Comparison of ENCODE assay signal across 1 cellular context in the genomic region with DNA sequence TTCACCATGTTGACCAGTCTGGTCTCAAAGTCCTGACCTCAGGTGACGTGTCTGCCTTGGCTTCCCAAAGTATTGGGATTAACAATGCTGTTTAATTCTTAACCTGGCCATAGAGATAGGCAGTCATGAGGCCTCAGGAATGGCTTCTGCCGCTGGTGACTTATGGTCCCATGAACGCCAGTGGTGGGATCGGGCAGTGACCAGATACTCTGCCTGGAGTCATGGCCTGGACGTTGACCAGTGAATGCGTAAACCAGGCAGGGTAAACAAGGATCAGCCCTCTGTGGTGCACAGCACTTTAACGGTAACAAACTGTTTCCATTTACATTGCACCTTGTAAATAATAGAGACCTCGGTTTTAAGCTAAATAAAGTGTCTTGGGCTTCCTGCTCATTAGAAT.
TF ChIP-seq lines count a peak whose summit lies in the region.

No MANE protein-coding gene starts in this region.

TF ChIP-seq in SK-N-SH treated with all-trans-retinoic acid at 6 μM for 48 hours, 23 proteins besides CTCF, POLR2A, EP300 and RAD21 (continued from another document):
- no peak for TF ChIP-seq ARNTL (CRISPR knock-in tag; IDR thresholded peaks at IDR 0.05; ENCODE audit: borderline replicate concordance, low read depth)
- TF ChIP-seq, protein P1, sequence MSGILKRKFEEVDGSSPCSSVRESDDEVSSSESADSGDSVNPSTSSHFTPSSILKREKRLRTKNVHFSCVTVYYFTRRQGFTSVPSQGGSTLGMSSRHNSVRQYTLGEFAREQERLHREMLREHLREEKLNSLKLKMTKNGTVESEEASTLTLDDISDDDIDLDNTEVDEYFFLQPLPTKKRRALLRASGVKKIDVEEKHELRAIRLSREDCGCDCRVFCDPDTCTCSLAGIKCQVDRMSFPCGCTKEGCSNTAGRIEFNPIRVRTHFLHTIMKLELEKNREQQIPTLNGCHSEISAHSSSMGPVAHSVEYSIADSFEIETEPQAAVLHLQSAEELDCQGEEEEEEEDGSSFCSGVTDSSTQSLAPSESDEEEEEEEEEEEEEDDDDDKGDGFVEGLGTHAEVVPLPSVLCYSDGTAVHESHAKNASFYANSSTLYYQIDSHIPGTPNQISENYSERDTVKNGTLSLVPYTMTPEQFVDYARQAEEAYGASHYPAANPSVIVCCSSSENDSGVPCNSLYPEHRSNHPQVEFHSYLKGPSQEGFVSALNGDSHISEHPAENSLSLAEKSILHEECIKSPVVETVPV (CRISPR knock-in tag; IDR thresholded peaks at IDR 0.05) = no peak
- TF ChIP-seq ZNF8 (CRISPR knock-in tag; IDR thresholded peaks at IDR 0.05) = no peak
- TF ChIP-seq SNAI2 (CRISPR knock-in tag; IDR thresholded peaks at IDR 0.05) = no peak
- TF ChIP-seq, protein P2, sequence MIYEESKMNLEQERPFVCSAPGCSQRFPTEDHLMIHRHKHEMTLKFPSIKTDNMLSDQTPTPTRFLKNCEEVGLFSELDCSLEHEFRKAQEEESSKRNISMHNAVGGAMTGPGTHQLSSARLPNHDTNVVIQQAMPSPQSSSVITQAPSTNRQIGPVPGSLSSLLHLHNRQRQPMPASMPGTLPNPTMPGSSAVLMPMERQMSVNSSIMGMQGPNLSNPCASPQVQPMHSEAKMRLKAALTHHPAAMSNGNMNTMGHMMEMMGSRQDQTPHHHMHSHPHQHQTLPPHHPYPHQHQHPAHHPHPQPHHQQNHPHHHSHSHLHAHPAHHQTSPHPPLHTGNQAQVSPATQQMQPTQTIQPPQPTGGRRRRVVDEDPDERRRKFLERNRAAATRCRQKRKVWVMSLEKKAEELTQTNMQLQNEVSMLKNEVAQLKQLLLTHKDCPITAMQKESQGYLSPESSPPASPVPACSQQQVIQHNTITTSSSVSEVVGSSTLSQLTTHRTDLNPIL (CRISPR knock-in tag; IDR thresholded peaks at IDR 0.05; ENCODE audit: low read depth) = no peak
- no peak for TF ChIP-seq TOX (CRISPR knock-in tag; IDR thresholded peaks at IDR 0.05; ENCODE audit: borderline replicate concordance)
